30 cellular contexts compared by ENCODE assay signal in genomic region chr17:43142153-43142552, GRCh38.
"Had no signal": no experiment of that assay in that cellular context is flagged by ENCODE, and none has a peak within 500 bp of the region (broad histone marks: within the 10 kb centered on the region; RNA-seq: fewer than 3 reads in every experiment).

No MANE protein-coding gene starts in this region.

- H3K4me1 Mint-ChIP-seq: activated CD4-positive, alpha-beta memory T cell treated with anti-CD3 and anti-CD28 coated beads, Interleukin-2, amount 10 ng/mL, durations not matched to agents 7 days and 5 days; activated CD4-positive, alpha-beta T cell treated with anti-CD3 and anti-CD28 coated beads, Interleukin-2, amount 10 ng/mL, durations not matched to agents 7 days and 5 days; activated naive CD4-positive, alpha-beta T cell treated with anti-CD3 and anti-CD28 coated beads, Interleukin-2, amount 10 ng/mL, durations not matched to agents 7 days and 5 days; naive thymus-derived CD4-positive, alpha-beta T cell; neural crest cell had no signal

- H3K9me3 Mint-ChIP-seq: activated CD4-positive, alpha-beta memory T cell treated with anti-CD3 and anti-CD28 coated beads, Interleukin-2, amount 10 ng/mL, durations not matched to agents 7 days and 5 days; activated CD4-positive, alpha-beta T cell treated with anti-CD3 and anti-CD28 coated beads, Interleukin-2, amount 10 ng/mL, durations not matched to agents 7 days and 5 days; activated naive CD4-positive, alpha-beta T cell treated with anti-CD3 and anti-CD28 coated beads, Interleukin-2, amount 10 ng/mL, durations not matched to agents 7 days and 5 days; activated naive CD8-positive, alpha-beta T cell treated with anti-CD3 and anti-CD28 coated beads, Interleukin-2, amount 10 ng/mL, durations not matched to agents 7 days and 5 days; naive thymus-derived CD4-positive, alpha-beta T cell; neural crest cell; stimulated activated naive B cell treated with anti-CD40 and anti-IgM and Interleukin-4, amounts not matched to agents 10 μg/mL and 1 μg/mL and 100 μg/mL, for 72 hours had no signal

- H3K79me2 ChIP-seq: hepatocyte, parathyroid adenoma had no signal

- DNase-seq: activated CD4-positive, alpha-beta memory T cell treated with anti-CD3 and anti-CD28 coated beads, Interleukin-2, amount 10 ng/mL, durations not matched to agents 7 days and 5 days; activated CD4-positive, alpha-beta T cell treated with anti-CD3 and anti-CD28 coated beads, Interleukin-2, amount 10 ng/mL, durations not matched to agents 7 days and 5 days; activated effector memory CD4-positive, alpha-beta T cell treated with Interleukin-2 at 50 U/mL for 16 hours; activated naive CD4-positive, alpha-beta T cell treated with anti-CD3 and anti-CD28 coated beads, Interleukin-2, amount 10 ng/mL, durations not matched to agents 7 days and 5 days; activated naive CD8-positive, alpha-beta T cell treated with anti-CD3 and anti-CD28 coated beads, Interleukin-2, amount 10 ng/mL, durations not matched to agents 7 days and 5 days; brain microvascular endothelial cell; dorsolateral prefrontal cortex; effector memory CD4-positive, alpha-beta T cell; kidney; left colon; mammary epithelial cell; naive thymus-derived CD4-positive, alpha-beta T cell; nucleus accumbens; psoas muscle; stimulated activated CD4-positive, alpha-beta T cell treated with anti-CD3 and anti-CD28 coated beads, Interleukin-15, amount 100 ng/mL, for 24 hours; stimulated activated CD4-positive, alpha-beta T cell treated with anti-CD3 and anti-CD28 coated beads, Interleukin-2, amount 100 ng/mL, for 24 hours; stimulated activated naive B cell treated with anti-CD40 and anti-IgM and Interleukin-4, amounts not matched to agents 10 μg/mL and 1 μg/mL and 100 μg/mL, for 72 hours; stomach; T-helper 17 cell; T1000; thyroid gland; upper lobe of right lung; WERI-Rb-1 had no signal

- H3K4me3 ChIP-seq: ascending aorta, coronary artery, dorsolateral prefrontal cortex, gastroesophageal sphincter, hepatocyte, psoas muscle, stomach, thyroid gland, upper lobe of right lung had no signal

- H3K27ac Mint-ChIP-seq: activated CD4-positive, alpha-beta memory T cell treated with anti-CD3 and anti-CD28 coated beads, Interleukin-2, amount 10 ng/mL, durations not matched to agents 7 days and 5 days; activated CD4-positive, alpha-beta T cell treated with anti-CD3 and anti-CD28 coated beads, Interleukin-2, amount 10 ng/mL, durations not matched to agents 7 days and 5 days; activated naive CD4-positive, alpha-beta T cell treated with anti-CD3 and anti-CD28 coated beads, Interleukin-2, amount 10 ng/mL, durations not matched to agents 7 days and 5 days; activated naive CD8-positive, alpha-beta T cell treated with anti-CD3 and anti-CD28 coated beads, Interleukin-2, amount 10 ng/mL, durations not matched to agents 7 days and 5 days; naive thymus-derived CD4-positive, alpha-beta T cell; stimulated activated naive B cell treated with anti-CD40 and anti-IgM and Interleukin-4, amounts not matched to agents 10 μg/mL and 1 μg/mL and 100 μg/mL, for 72 hours; T-helper 17 cell had no signal

- H3K27me3 Mint-ChIP-seq: activated CD4-positive, alpha-beta memory T cell treated with anti-CD3 and anti-CD28 coated beads, Interleukin-2, amount 10 ng/mL, durations not matched to agents 7 days and 5 days; activated CD4-positive, alpha-beta T cell treated with anti-CD3 and anti-CD28 coated beads, Interleukin-2, amount 10 ng/mL, durations not matched to agents 7 days and 5 days; activated naive CD4-positive, alpha-beta T cell treated with anti-CD3 and anti-CD28 coated beads, Interleukin-2, amount 10 ng/mL, durations not matched to agents 7 days and 5 days; activated naive CD8-positive, alpha-beta T cell treated with anti-CD3 and anti-CD28 coated beads, Interleukin-2, amount 10 ng/mL, durations not matched to agents 7 days and 5 days; naive thymus-derived CD4-positive, alpha-beta T cell; stimulated activated naive B cell treated with anti-CD40 and anti-IgM and Interleukin-4, amounts not matched to agents 10 μg/mL and 1 μg/mL and 100 μg/mL, for 72 hours; T-helper 17 cell had no signal

- H3K27ac ChIP-seq: ascending aorta, brain microvascular endothelial cell, coronary artery, dorsolateral prefrontal cortex, gastroesophageal sphincter, hepatocyte, parathyroid adenoma, psoas muscle, stomach, thyroid gland, upper lobe of right lung, WERI-Rb-1 had no signal

- H3K4me2 ChIP-seq: hepatocyte had no signal

- H3K9ac ChIP-seq: parathyroid adenoma had no signal

- H3K36me3 ChIP-seq: brain microvascular endothelial cell, thyroid gland, WERI-Rb-1 had no signal

- ATAC-seq: activated CD4-positive, CD25-positive, alpha-beta regulatory T cell treated with anti-CD3 and anti-CD28 coated beads, Interleukin-2, amount 50 U/mL, for 24 hours; gastroesophageal sphincter; left colon; naive thymus-derived CD4-positive, alpha-beta T cell; psoas muscle; stimulated activated naive B cell treated with anti-CD40 and anti-IgM and Interleukin-4, amounts not matched to agents 10 μg/mL and 1 μg/mL and 100 μg/mL, for 72 hours; T-helper 17 cell; upper lobe of right lung had no signal

- H3K27me3 ChIP-seq: ascending aorta, brain microvascular endothelial cell, dorsolateral prefrontal cortex, gastroesophageal sphincter, hepatocyte, stomach, thyroid gland, upper lobe of right lung had no signal

- H3K4me3 Mint-ChIP-seq: activated CD4-positive, alpha-beta memory T cell treated with anti-CD3 and anti-CD28 coated beads, Interleukin-2, amount 10 ng/mL, durations not matched to agents 7 days and 5 days; activated CD4-positive, alpha-beta T cell treated with anti-CD3 and anti-CD28 coated beads, Interleukin-2, amount 10 ng/mL, durations not matched to agents 7 days and 5 days; activated naive CD4-positive, alpha-beta T cell treated with anti-CD3 and anti-CD28 coated beads, Interleukin-2, amount 10 ng/mL, durations not matched to agents 7 days and 5 days; activated naive CD8-positive, alpha-beta T cell treated with anti-CD3 and anti-CD28 coated beads, Interleukin-2, amount 10 ng/mL, durations not matched to agents 7 days and 5 days; naive thymus-derived CD4-positive, alpha-beta T cell; neural crest cell; stimulated activated naive B cell treated with anti-CD40 and anti-IgM and Interleukin-4, amounts not matched to agents 10 μg/mL and 1 μg/mL and 100 μg/mL, for 72 hours; T-helper 17 cell had no signal

- H3K4me1 ChIP-seq: ascending aorta, gastroesophageal sphincter, parathyroid adenoma, psoas muscle, stomach, thyroid gland, upper lobe of right lung had no signal

- H2AFZ ChIP-seq: hepatocyte, parathyroid adenoma had no signal

- H3K9me3 ChIP-seq: ascending aorta, gastroesophageal sphincter, psoas muscle, stomach, thyroid gland, upper lobe of right lung had no signal

- H3K36me3 Mint-ChIP-seq: activated naive CD4-positive, alpha-beta T cell treated with anti-CD3 and anti-CD28 coated beads, Interleukin-2, amount 10 ng/mL, durations not matched to agents 7 days and 5 days had no signal
